In genomic region chr10:102502337-102503151, GRCh38 we compare ENCODE assay signal across 8 cellular contexts. TPM values are rescaled to one million over a fixed set of nuclear protein-coding genes. Genes with fewer than 3 reads are reported as not detected.
DNase-seq lines count a peak whose midpoint lies in the region; ATAC-seq, FAIRE-seq and TF ChIP-seq lines count a peak whose summit lies in the region.

ACTR1A (minus strand) TSS chr10:102502712; CDS start chr10:102502647, 65 bp downstream.

- H3K27ac ChIP-seq in OCI-LY1 (ENCODE audit: low read depth, low read length, poor library complexity, severe bottlenecking): peak within 1 kb of the TSS; percentile 56

- peak; percentile 90 for FAIRE-seq in D721Med (lab: Jason Lieb, UNC)
- FAIRE-seq in endometrium (lab: Jason Lieb, UNC): peak; percentile 97

- H3K4me2 ChIP-seq in OCI-LY1 (ENCODE audit: low read length): peak within 1 kb of the TSS; percentile 90

- no peaks in the 10 kb centered on the region for H3K27me3 ChIP-seq in OCI-LY1 (ENCODE audit: insufficient read depth, low read length)

- no peaks in the 10 kb centered on the region for H3K9me3 ChIP-seq in OCI-LY1 (ENCODE audit: low read length)

- H3K4me1 ChIP-seq in OCI-LY1 (ENCODE audit: insufficient read depth, low read length, severe bottlenecking): peaks cover 26% of the 10 kb centered on the region

- H3K36me3 ChIP-seq in OCI-LY1 (ENCODE audit: insufficient read depth, low read length): no peaks in the 10 kb centered on the region

- peak within 1 kb of the TSS; percentile 90 for H3K4me3 ChIP-seq in OCI-LY1 (ENCODE audit: low read depth, low read length, poor library complexity, severe bottlenecking)

- H3K9me2 ChIP-seq in OCI-LY1 (ENCODE audit: low read depth, low read length): no peaks in the 10 kb centered on the region

- TF ChIP-seq CTCF in D721Med (IDR thresholded peaks at IDR 0.05; ENCODE audit: insufficient read depth, missing control alignments) (no peak), OCI-LY1 (IDR thresholded peaks at IDR 0.05; ENCODE audit: low read length) (no peak)

- DNase-seq in D721Med (ENCODE audit: insufficient read length, low spot score): no peak
- DNase-seq in HuH-7 (ENCODE audit: low spot score): peak; percentile 78
- peak; percentile 94 for DNase-seq in activated CD8-positive, alpha-beta memory T cell treated with anti-CD3 and anti-CD28 coated beads, Interleukin-2, amount 50 U/mL, for 4 hours
- DNase-seq in mesenteric fat pad (ENCODE audit: low spot score): peak; percentile 98
- DNase-seq in stimulated activated CD8-positive, alpha-beta memory T cell treated with anti-CD3 and anti-CD28 coated beads, Interleukin-15, amount 100 ng/mL, for 24 hours (ENCODE audit: low read depth): peak; percentile 84

- peak; percentile 48 for ATAC-seq in GM21515 (IDR thresholded peaks at IDR 0.05; ENCODE audit: unreplicated experiment)

- peak within 1 kb of the TSS; percentile 87 for H3K9ac ChIP-seq in OCI-LY1 (ENCODE audit: low read length)

- peak within 1 kb of the TSS; percentile 41; the same call in 1 of the 2 replicates for H2AFZ ChIP-seq in OCI-LY1 (ENCODE audit: low read length)

- H3K79me2 ChIP-seq in OCI-LY1 (ENCODE audit: insufficient read depth, low read length): peaks cover 38% of the 10 kb centered on the region

- no peaks in the 10 kb centered on the region for H4K20me1 ChIP-seq in OCI-LY1 (ENCODE audit: insufficient read depth, low read length)

- no peaks in the 10 kb centered on the region for H3F3A ChIP-seq in OCI-LY1 (ENCODE audit: insufficient read depth, low read length)

RNA-seq across cellular contexts. Expression of gene ACTR1A, which starts in this region (rescaled TPM):
- total RNA-seq in mesenteric fat pad: 111 TPM
